Comparison of ENCODE assay signal across 13 cellular contexts in the genomic region with DNA sequence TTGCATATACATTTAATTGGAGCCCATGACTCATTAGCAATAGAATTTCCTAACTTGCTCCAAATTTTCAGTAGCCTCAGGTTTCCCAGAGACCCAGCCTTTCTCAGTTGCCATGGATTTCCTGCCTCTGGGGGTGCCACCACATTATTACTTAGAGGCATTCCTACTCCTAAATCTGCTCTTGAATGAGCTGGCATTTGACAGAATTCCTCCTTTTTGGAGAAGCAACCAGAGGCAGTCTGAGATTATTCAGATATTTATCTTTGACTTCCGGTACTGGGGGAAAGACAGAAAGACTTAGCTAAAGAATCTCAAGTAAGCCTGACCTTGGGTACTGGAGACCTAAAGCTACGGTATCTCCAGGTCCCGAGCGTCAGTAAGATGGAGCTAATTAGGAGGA.
DNase-seq lines count a peak whose midpoint lies in the region; ATAC-seq and TF ChIP-seq lines count a peak whose summit lies in the region.
"Had no signal": no experiment of that assay in that cellular context is flagged by ENCODE, and none has a peak within 500 bp of the region (broad histone marks: within the 10 kb centered on the region; RNA-seq: fewer than 3 reads in every experiment).

No MANE protein-coding gene starts in this region.

- intact Hi-C loops in sigmoid colon (cut with DNase I): loop anchor here (5.0 kb wide), 1 partner anchor 48 kb away; no protein-coding TSS in a partner anchor
- intact Hi-C loops in posterior cingulate gyrus (cut with DNase I): no loop called here

- peaks cover 19% of the 10 kb centered on the region for H3K4me1 Mint-ChIP-seq in WTC11

- 73 to 79% methylated on average over 4 of the region's 4 CpGs for WGBS in sigmoid colon, 2 donors

- no peak overlapping the region for H3K9ac ChIP-seq in BLaER1 treated with 17β-estradiol and CSF1 and Interleukin-3, amounts not matched to agents 10 nM and 100 nM
- no peak overlapping the region for H3K9ac ChIP-seq in muscle layer of colon (ENCODE audit: low read length)

- H3K4me3 ChIP-seq in BLaER1 treated with 17β-estradiol and CSF1 and Interleukin-3, amounts not matched to agents 10 nM and 100 nM: no peak overlapping the region
- H3K4me3 ChIP-seq in muscle layer of colon (ENCODE audit: low read depth in 1 of 2, low read length in 2 of 2): no peak overlapping the region
- no peak overlapping the region for H3K4me3 ChIP-seq in sigmoid colon

- H3K27ac Mint-ChIP-seq in WTC11: no peak overlapping the region

- H3K9me3 Mint-ChIP-seq in WTC11: peaks cover 7% of the 10 kb centered on the region

- H3K36me3 Mint-ChIP-seq in WTC11: no peaks in the 10 kb centered on the region

- POLR2A ChIA-PET in WTC11 (lab: Charles Lee): no interaction called here

- no peaks in the 10 kb centered on the region for H3K27me3 ChIP-seq in BLaER1 treated with 17β-estradiol and CSF1 and Interleukin-3, amounts not matched to agents 10 nM and 100 nM
- no peaks in the 10 kb centered on the region for H3K27me3 ChIP-seq in muscle layer of colon (ENCODE audit: control insufficient read depth in 1 of 2, insufficient read depth in 2 of 2, low read length in 2 of 2)
- no peaks in the 10 kb centered on the region for H3K27me3 ChIP-seq in sigmoid colon

- no peak overlapping the region for H3K27ac ChIP-seq in BLaER1 treated with 17β-estradiol and CSF1 and Interleukin-3, amounts not matched to agents 10 nM and 100 nM
- peak overlapping the region; percentile 41 for H3K27ac ChIP-seq in muscle layer of colon (ENCODE audit: low read depth, low read length)
- H3K27ac ChIP-seq in sigmoid colon: peak overlapping the region in 3 of 4 donors; percentile 85 to 89 (median 87)
- H3K27ac ChIP-seq: C4-2B had no signal

- H3K4me2 ChIP-seq in BLaER1 treated with 17β-estradiol and CSF1 and Interleukin-3, amounts not matched to agents 10 nM and 100 nM: peak overlapping the region in 9 of 11 experiments; percentile 41 to 93 (median 84); a peak in 15 of 22 replicates

- TF ChIP-seq CTCF in WTC11 (IDR thresholded peaks at IDR 0.05) (no peak), sigmoid colon (IDR thresholded peaks at IDR 0.05) (no peak)

- H3K27me3 Mint-ChIP-seq in WTC11 (ENCODE audit: low read depth): peaks cover 17% of the 10 kb centered on the region

- CTCF ChIA-PET in WTC11 (lab: Charles Lee): interaction anchor here (0.6 to 2.4 kb wide), 10 partner anchors 10 to 138 kb away, joined by 3 to 24 read pairs (median 7); partner anchors contain the start of genes DCHS2 and PLRG1

- H3K4me1 ChIP-seq in BLaER1 treated with 17β-estradiol and CSF1 and Interleukin-3, amounts not matched to agents 10 nM and 100 nM: peaks cover 10 to 37% (median 21%) of the 10 kb centered on the region in 10 experiments; a peak in 17 of 20 replicates
- H3K4me1 ChIP-seq in muscle layer of colon (ENCODE audit: insufficient read depth, low read length) (peaks cover 27% of the 10 kb centered on the region), sigmoid colon (peaks cover 0 to 34% (median 15%) of the 10 kb centered on the region in 4 donors)

- peaks cover 0 to 14% (median 10%) of the 10 kb centered on the region in 11 experiments; a peak in 14 of 22 replicates for H3K9me3 ChIP-seq in BLaER1 treated with 17β-estradiol and CSF1 and Interleukin-3, amounts not matched to agents 10 nM and 100 nM (replicated peaks in 1 of 11)
- H3K9me3 ChIP-seq in muscle layer of colon (ENCODE audit: low read length): no peaks in the 10 kb centered on the region
- H3K9me3 ChIP-seq in sigmoid colon: no peaks in the 10 kb centered on the region

- H3K4me3 Mint-ChIP-seq in WTC11: peak overlapping the region; percentile 29

- no peak for TF ChIP-seq POLR2A in sigmoid colon (IDR thresholded peaks at IDR 0.05)

- DNase-seq in WTC11 (ENCODE audit: low spot score): no peak
- no peak for DNase-seq in sigmoid colon
- no peak for DNase-seq in RKO (ENCODE audit: low spot score)
- DNase-seq in activated gamma-delta T cell (lab: John Stamatoyannopoulos, UW): no peak
- DNase-seq in posterior cingulate gyrus: no peak
- DNase-seq: GOT3, NCI-H1048, NCI-H1436 treated with DMSO at 0.1 percent for 48 hours, SHP77 treated with DMSO at 0.1 percent for 48 hours had no signal

- peak; percentile 8 for ATAC-seq in WTC11
- ATAC-seq in HG03175 (IDR thresholded peaks at IDR 0.05; ENCODE audit: unreplicated experiment): no peak

- H4K20me1 ChIP-seq in BLaER1 treated with 17β-estradiol and CSF1 and Interleukin-3, amounts not matched to agents 10 nM and 100 nM: no peaks in the 10 kb centered on the region

- H3K36me3 ChIP-seq in BLaER1 treated with 17β-estradiol and CSF1 and Interleukin-3, amounts not matched to agents 10 nM and 100 nM: peaks cover 0 to 10% (median 0%) of the 10 kb centered on the region in 11 experiments; a peak in 4 of 22 replicates
- H3K36me3 ChIP-seq in muscle layer of colon (ENCODE audit: insufficient read depth, low read length) (no peaks in the 10 kb centered on the region), sigmoid colon (no peaks in the 10 kb centered on the region)

- TF ChIP-seq EP300 in sigmoid colon (IDR thresholded peaks at IDR 0.05): no peak

TF ChIP-seq in WTC11, 78 proteins besides CTCF, POLR2A, EP300 and RAD21 (continues in another document):
- TF ChIP-seq FOXK1 (CRISPR knock-in tag; IDR thresholded peaks at IDR 0.05) (no peak), GABPB1 (CRISPR knock-in tag; IDR thresholded peaks at IDR 0.05) (no peak), USF2 (CRISPR knock-in tag; IDR thresholded peaks at IDR 0.05) (no peak), RELA (CRISPR knock-in tag; IDR thresholded peaks at IDR 0.05; ENCODE audit: borderline replicate concordance) (no peak), ZNF219 (CRISPR knock-in tag; IDR thresholded peaks at IDR 0.05; ENCODE audit: borderline replicate concordance) (no peak), JAZF1 (CRISPR knock-in tag; IDR thresholded peaks at IDR 0.05) (no peak), KAT7 (CRISPR knock-in tag; IDR thresholded peaks at IDR 0.05; ENCODE audit: borderline replicate concordance) (no peak), AR (CRISPR knock-in tag; IDR thresholded peaks at IDR 0.05) (no peak), HMGA2 (CRISPR knock-in tag; IDR thresholded peaks at IDR 0.05) (no peak), CBFB (CRISPR knock-in tag; IDR thresholded peaks at IDR 0.05; ENCODE audit: low read depth) (no peak), NR3C1 (CRISPR knock-in tag; conservative IDR thresholded peaks at IDR 0.05; ENCODE audit: low read depth) (no peak), MAX (CRISPR knock-in tag; IDR thresholded peaks at IDR 0.05) (no peak), ZNF121 (CRISPR knock-in tag; IDR thresholded peaks at IDR 0.05) (no peak), ATF1 (CRISPR knock-in tag; IDR thresholded peaks at IDR 0.05) (no peak), ZBTB21 (CRISPR knock-in tag; IDR thresholded peaks at IDR 0.05; ENCODE audit: borderline replicate concordance) (no peak), USF1 (CRISPR knock-in tag; IDR thresholded peaks at IDR 0.05) (no peak)
- TF ChIP-seq, protein P1, sequence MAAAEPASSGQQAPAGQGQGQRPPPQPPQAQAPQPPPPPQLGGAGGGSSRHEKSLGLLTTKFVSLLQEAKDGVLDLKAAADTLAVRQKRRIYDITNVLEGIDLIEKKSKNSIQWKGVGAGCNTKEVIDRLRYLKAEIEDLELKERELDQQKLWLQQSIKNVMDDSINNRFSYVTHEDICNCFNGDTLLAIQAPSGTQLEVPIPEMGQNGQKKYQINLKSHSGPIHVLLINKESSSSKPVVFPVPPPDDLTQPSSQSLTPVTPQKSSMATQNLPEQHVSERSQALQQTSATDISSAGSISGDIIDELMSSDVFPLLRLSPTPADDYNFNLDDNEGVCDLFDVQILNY (CRISPR knock-in tag; IDR thresholded peaks at IDR 0.05): no peak

Comparison
In these comparisons a context has a peak if more than half of its experiments do, and no peak if none do; other contexts are left out.
1. H3K27ac ChIP-seq: peak in muscle layer of colon (single experiment) and sigmoid colon (3 of 4); none in BLaER1 treated with 17β-estradiol and CSF1 and Interleukin-3, amounts not matched to agents 10 nM and 100 nM (0 of 11).